14 cellular contexts compared by ENCODE assay signal in the genomic region with DNA sequence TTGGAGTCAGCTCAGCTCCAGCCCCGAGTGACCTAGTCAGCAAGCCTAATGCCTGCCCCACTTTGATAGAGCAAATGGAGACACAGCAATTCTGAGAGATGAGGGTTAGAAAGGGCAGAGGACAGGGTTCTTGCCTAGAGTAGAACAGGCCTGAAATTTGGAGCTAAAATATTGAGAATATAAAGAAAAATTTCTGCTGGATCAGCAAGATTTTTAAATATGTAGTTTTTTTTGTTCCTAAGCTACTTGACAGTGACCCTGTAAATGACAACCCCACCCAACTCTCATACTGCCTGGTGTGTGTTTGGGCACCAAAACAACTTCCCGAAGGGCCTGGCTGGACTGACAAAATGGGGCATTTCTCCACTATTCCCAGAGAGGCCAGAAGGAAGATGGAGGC. TPM values are rescaled to one million over a fixed set of nuclear protein-coding genes. Genes with fewer than 3 reads are reported as not detected.
"Had no signal": no experiment of that assay in that cellular context is flagged by ENCODE, and none has a peak within 500 bp of the region (broad histone marks: within the 10 kb centered on the region; RNA-seq: fewer than 3 reads in every experiment).

No MANE protein-coding gene starts in this region.

- ATAC-seq: foreskin keratinocyte; sciatic nerve; stimulated activated memory B cell treated with anti-CD40 and anti-IgM and Interleukin-4, amounts not matched to agents 10 μg/mL and 1 μg/mL and 100 μg/mL, for 72 hours had no signal

- H3K27me3 ChIP-seq: foreskin keratinocyte, hepatocyte, ovary, SJCRH30, testis had no signal

- H3K36me3 Mint-ChIP-seq: natural killer cell; stimulated activated memory B cell treated with anti-CD40 and anti-IgM and Interleukin-4, amounts not matched to agents 10 μg/mL and 1 μg/mL and 100 μg/mL, for 72 hours had no signal

- H3K27ac Mint-ChIP-seq: stimulated activated memory B cell treated with anti-CD40 and anti-IgM and Interleukin-4, amounts not matched to agents 10 μg/mL and 1 μg/mL and 100 μg/mL, for 72 hours had no signal

- H3K4me3 Mint-ChIP-seq: activated naive CD4-positive, alpha-beta T cell treated with anti-CD3 and anti-CD28 coated beads for 36 hours; stimulated activated memory B cell treated with anti-CD40 and anti-IgM and Interleukin-4, amounts not matched to agents 10 μg/mL and 1 μg/mL and 100 μg/mL, for 72 hours had no signal

- H3K9me3 Mint-ChIP-seq: activated naive CD4-positive, alpha-beta T cell treated with anti-CD3 and anti-CD28 coated beads for 36 hours; natural killer cell; stimulated activated memory B cell treated with anti-CD40 and anti-IgM and Interleukin-4, amounts not matched to agents 10 μg/mL and 1 μg/mL and 100 μg/mL, for 72 hours had no signal

- H3K4me3 ChIP-seq: hepatocyte, ovary, SJCRH30, smooth muscle cell, testis had no signal

- DNase-seq: amniotic stem cell; foreskin keratinocyte; left cardiac atrium; mesenchymal stem cell; natural killer cell; ovary; SJCRH30; stimulated activated CD4-positive, alpha-beta T cell treated with anti-CD3 and anti-CD28 coated beads, Interleukin-4, amount 100 ng/mL, for 24 hours had no signal

- H3K27me3 Mint-ChIP-seq: stimulated activated memory B cell treated with anti-CD40 and anti-IgM and Interleukin-4, amounts not matched to agents 10 μg/mL and 1 μg/mL and 100 μg/mL, for 72 hours had no signal

- H3K4me1 ChIP-seq: foreskin keratinocyte, SJCRH30, testis had no signal

- H3K27ac ChIP-seq: foreskin keratinocyte, hepatocyte, ovary, SJCRH30, testis had no signal

- H3K4me1 Mint-ChIP-seq: stimulated activated memory B cell treated with anti-CD40 and anti-IgM and Interleukin-4, amounts not matched to agents 10 μg/mL and 1 μg/mL and 100 μg/mL, for 72 hours had no signal

- H3K9me3 ChIP-seq: ovary, SJCRH30, testis had no signal

- H3K36me3 ChIP-seq: ovary, SJCRH30 had no signal

RNA-seq across cellular contexts. Expression of gene CYB561, which starts 26.7 kb away (rescaled TPM):
- total RNA-seq: SJCRH30 had no signal
